10 cellular contexts compared by ENCODE assay signal in the genomic region with DNA sequence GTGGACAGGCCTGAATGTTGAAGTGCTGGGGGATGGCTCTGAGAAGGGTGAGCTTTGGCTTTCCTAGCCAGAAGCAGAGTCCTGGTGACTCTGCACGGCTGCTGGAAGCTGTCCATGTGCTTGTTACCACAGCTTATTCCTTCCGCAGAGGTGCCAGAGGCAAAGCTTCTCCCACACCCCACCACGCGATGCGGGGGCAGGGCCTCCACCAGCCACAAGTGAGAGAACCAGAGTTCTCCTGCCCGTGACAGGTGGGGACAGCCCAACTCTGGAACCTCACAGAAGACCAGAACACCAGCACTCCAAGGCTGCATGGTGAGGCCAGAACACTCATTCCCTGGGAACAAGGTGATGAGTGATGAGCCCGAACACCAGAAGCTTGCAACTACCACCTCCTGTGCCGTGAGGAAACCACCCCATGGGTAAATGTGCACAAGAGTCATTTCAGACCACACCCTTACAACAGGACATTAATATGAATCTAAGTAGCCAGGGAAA. TPM values are rescaled to one million over a fixed set of nuclear protein-coding genes. Genes with fewer than 3 reads are reported as not detected.
DNase-seq lines count a peak whose midpoint lies in the region; FAIRE-seq and TF ChIP-seq lines count a peak whose summit lies in the region.
"Had no signal": no experiment of that assay in that cellular context is flagged by ENCODE, and none has a peak within 500 bp of the region (broad histone marks: within the 10 kb centered on the region; RNA-seq: fewer than 3 reads in every experiment).

No MANE protein-coding gene starts in this region.

- no peak overlapping the region for H3K4me3 ChIP-seq in bronchial epithelial cell (ENCODE audit: low read depth, low read length)
- H3K4me3 ChIP-seq in right atrium auricular region = no peak overlapping the region

- FAIRE-seq in bronchial epithelial cell (lab: Jason Lieb, UNC) = peak; percentile 97

- peaks cover 0 to 77% of the 10 kb centered on the region in 2 donors for H3K4me1 ChIP-seq in right atrium auricular region

- no peaks in the 10 kb centered on the region for H3K36me3 Mint-ChIP-seq in T-helper 2 cell treated with Interferon-gamma antibody and Interleukin-4, amounts not matched to agents 5 μg/mL and 100 μg/mL, for 36 hours (ENCODE audit: low read depth)
- H3K36me3 Mint-ChIP-seq in activated CD4-positive, alpha-beta T cell treated with anti-CD3 and anti-CD28 coated beads, Interleukin-2, amount 10 ng/mL, durations not matched to agents 24 days and 14 days (ENCODE audit: low read depth) = no peaks in the 10 kb centered on the region

- no peaks in the 10 kb centered on the region for H3K9me3 ChIP-seq in right atrium auricular region

- peaks cover 22% of the 10 kb centered on the region for H3K36me3 ChIP-seq in bronchial epithelial cell (ENCODE audit: control insufficient read depth, insufficient read depth, low read length)
- H3K36me3 ChIP-seq in right atrium auricular region = peaks cover 43% of the 10 kb centered on the region

- DNase-seq in EL (peak; percentile 70), bronchial epithelial cell (ENCODE audit: low read depth) (peak; percentile 79), right atrium auricular region (ENCODE audit: low spot score) (no peak), posterior vena cava (ENCODE audit: low spot score) (peak; percentile 89), DMS53 treated with DMSO at 0.1 percent for 48 hours (lab: John Stamatoyannopoulos, UW; ENCODE audit: unreplicated experiment) (no peak), GM13976 (ENCODE audit: low spot score) (no peak)
- DNase-seq in T-helper 2 cell treated with Interferon-gamma antibody and Interleukin-4, amounts not matched to agents 5 μg/mL and 100 μg/mL, for 36 hours (ENCODE audit: low spot score) = no peak
- DNase-seq in activated CD4-positive, alpha-beta T cell treated with anti-CD3 and anti-CD28 coated beads, Interleukin-2, amount 10 ng/mL, durations not matched to agents 24 days and 14 days = no peak
- DNase-seq: NCI-H2029 treated with DMSO at 0.1 percent for 48 hours had no signal

- TF ChIP-seq CTCF in bronchial epithelial cell (IDR thresholded peaks at IDR 0.05; ENCODE audit: insufficient read depth, low read length, severe bottlenecking) (no peak), right atrium auricular region (IDR thresholded peaks at IDR 0.05) (no peak), GM13976 (IDR thresholded peaks at IDR 0.05; ENCODE audit: borderline replicate concordance, control extremely low read depth, extremely low read depth, insufficient read depth, missing control alignments) (no peak)

- in situ Hi-C loops in GM13976 (cut with MboI; ENCODE audit: low sequenced_read_pairs, unreplicated experiment) = no loop called here

- H3K27ac ChIP-seq in right atrium auricular region = peak overlapping the region; percentile 73

- H3K4me1 Mint-ChIP-seq in T-helper 2 cell treated with Interferon-gamma antibody and Interleukin-4, amounts not matched to agents 5 μg/mL and 100 μg/mL, for 36 hours (ENCODE audit: low read depth) = no peaks in the 10 kb centered on the region
- no peaks in the 10 kb centered on the region for H3K4me1 Mint-ChIP-seq in activated CD4-positive, alpha-beta T cell treated with anti-CD3 and anti-CD28 coated beads, Interleukin-2, amount 10 ng/mL, durations not matched to agents 24 days and 14 days

- H3K9me3 Mint-ChIP-seq in T-helper 2 cell treated with Interferon-gamma antibody and Interleukin-4, amounts not matched to agents 5 μg/mL and 100 μg/mL, for 36 hours = no peaks in the 10 kb centered on the region
- H3K9me3 Mint-ChIP-seq in activated CD4-positive, alpha-beta T cell treated with anti-CD3 and anti-CD28 coated beads, Interleukin-2, amount 10 ng/mL, durations not matched to agents 24 days and 14 days = no peaks in the 10 kb centered on the region

- H3K27ac Mint-ChIP-seq in T-helper 2 cell treated with Interferon-gamma antibody and Interleukin-4, amounts not matched to agents 5 μg/mL and 100 μg/mL, for 36 hours = no peak overlapping the region
- H3K27ac Mint-ChIP-seq in activated CD4-positive, alpha-beta T cell treated with anti-CD3 and anti-CD28 coated beads, Interleukin-2, amount 10 ng/mL, durations not matched to agents 24 days and 14 days = no peak overlapping the region
- H3K27ac Mint-ChIP-seq: B cell had no signal

- H3K27me3 ChIP-seq in bronchial epithelial cell (ENCODE audit: control insufficient read depth, insufficient read depth, low read length) (no peaks in the 10 kb centered on the region), right atrium auricular region (no peaks in the 10 kb centered on the region)

- intact Hi-C loops in posterior vena cava (cut with DNase I) = no loop called here
- intact Hi-C loops in activated CD4-positive, alpha-beta T cell treated with anti-CD3 and anti-CD28 coated beads, Interleukin-2, amount 10 ng/mL, durations not matched to agents 24 days and 14 days (cut with micrococcal nuclease) = no loop called here

- H3K27me3 Mint-ChIP-seq in T-helper 2 cell treated with Interferon-gamma antibody and Interleukin-4, amounts not matched to agents 5 μg/mL and 100 μg/mL, for 36 hours (ENCODE audit: low read depth) = no peaks in the 10 kb centered on the region
- H3K27me3 Mint-ChIP-seq in activated CD4-positive, alpha-beta T cell treated with anti-CD3 and anti-CD28 coated beads, Interleukin-2, amount 10 ng/mL, durations not matched to agents 24 days and 14 days = no peaks in the 10 kb centered on the region
- H3K27me3 Mint-ChIP-seq: B cell had no signal

- H3K4me3 Mint-ChIP-seq in T-helper 2 cell treated with Interferon-gamma antibody and Interleukin-4, amounts not matched to agents 5 μg/mL and 100 μg/mL, for 36 hours = no peak overlapping the region
- H3K4me3 Mint-ChIP-seq in activated CD4-positive, alpha-beta T cell treated with anti-CD3 and anti-CD28 coated beads, Interleukin-2, amount 10 ng/mL, durations not matched to agents 24 days and 14 days = no peak overlapping the region
- H3K4me3 Mint-ChIP-seq: B cell had no signal

RNA-seq across cellular contexts. Expression of a gene that starts 36.7 kb away (rescaled TPM):
- total RNA-seq in bronchial epithelial cell = 225 and 310 TPM in 2 replicates
- 10 to 100 TPM; 30.9 to 32.8 TPM for total RNA-seq in right atrium auricular region
- total RNA-seq in posterior vena cava = 10 to 100 TPM; 68.5 to 84.2 TPM
- total RNA-seq in activated CD4-positive, alpha-beta T cell treated with anti-CD3 and anti-CD28 coated beads, Interleukin-2, amount 10 ng/mL, durations not matched to agents 24 days and 14 days = 1.1 and 1.3 TPM in 2 replicates
- total RNA-seq: B cell had no signal

Comparison
In these comparisons a context has a peak if more than half of its experiments do, and no peak if none do; other contexts are left out.
1. DNase-seq: peak in EL (single experiment), bronchial epithelial cell (single experiment) and posterior vena cava (single experiment); none in right atrium auricular region (single experiment), T-helper 2 cell treated with Interferon-gamma antibody and Interleukin-4, amounts not matched to agents 5 μg/mL and 100 μg/mL, for 36 hours (single experiment), DMS53 treated with DMSO at 0.1 percent for 48 hours (single experiment), activated CD4-positive, alpha-beta T cell treated with anti-CD3 and anti-CD28 coated beads, Interleukin-2, amount 10 ng/mL, durations not matched to agents 24 days and 14 days (single experiment) and GM13976 (single experiment).
2. RNA of a gene that starts 36.7 kb away (total RNA-seq): 225 to 310 TPM in bronchial epithelial cell, 68.5 to 84.2 TPM in posterior vena cava and 30.9 to 32.8 TPM in right atrium auricular region; 1.1 to 1.3 TPM in activated CD4-positive, alpha-beta T cell treated with anti-CD3 and anti-CD28 coated beads, Interleukin-2, amount 10 ng/mL, durations not matched to agents 24 days and 14 days; every median in the first group is over 10 times any median in the second.